Comparison of ENCODE assay signal across 8 cellular contexts in the genomic region with DNA sequence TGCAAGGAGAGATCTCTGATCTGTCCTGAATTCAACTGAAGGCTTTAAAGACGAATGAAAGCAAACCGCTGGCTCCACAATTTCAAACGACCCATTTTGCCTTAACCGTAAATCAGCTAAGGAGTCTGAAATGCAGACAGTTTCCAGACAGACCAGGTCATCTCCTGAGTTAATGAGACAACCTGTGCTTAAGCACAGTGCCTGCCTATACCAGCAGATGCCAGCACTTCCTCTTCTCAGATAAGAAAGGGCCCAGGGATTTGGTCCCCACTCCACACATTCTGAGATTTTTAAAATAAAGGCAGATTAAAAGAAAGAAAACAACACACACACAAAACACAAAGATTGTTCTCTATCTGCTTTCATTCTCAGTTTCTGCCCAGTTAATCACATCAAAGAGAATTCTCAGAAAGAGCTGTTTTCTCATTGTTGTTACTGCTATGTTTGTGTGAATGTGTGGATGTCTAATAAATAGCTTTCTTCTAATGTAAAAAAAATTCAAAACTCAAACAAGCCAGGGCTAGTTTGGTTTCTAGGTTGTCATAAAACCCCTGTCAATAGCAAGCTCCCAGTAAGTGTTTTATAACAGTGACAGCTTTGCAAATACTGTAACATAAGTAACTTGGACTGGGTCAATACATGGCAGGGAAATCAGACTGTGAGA.
DNase-seq lines count a peak whose midpoint lies in the region; ATAC-seq and TF ChIP-seq lines count a peak whose summit lies in the region.

No MANE protein-coding gene starts in this region.

- H3K9me1 ChIP-seq in IMR-90 (ENCODE audit: insufficient read depth, low read length): no peaks in the 10 kb centered on the region

- no peaks in the 10 kb centered on the region for H3K4me1 ChIP-seq in IMR-90 (ENCODE audit: control insufficient read depth, insufficient read depth, low read length)
- H3K4me1 ChIP-seq in body of pancreas: no peaks in the 10 kb centered on the region
- H3K4me1 ChIP-seq in effector memory CD4-positive, alpha-beta T cell (ENCODE audit: control insufficient read depth, insufficient read depth, low read length, poor library complexity, severe bottlenecking): no peaks in the 10 kb centered on the region

- no peak overlapping the region for H3K4ac ChIP-seq in IMR-90 (ENCODE audit: low read depth, low read length)

- peaks cover 9% of the 10 kb centered on the region for H3K9me3 Mint-ChIP-seq in activated naive CD4-positive, alpha-beta T cell treated with anti-CD3 and anti-CD28 coated beads, Interleukin-2, amount 10 ng/mL, durations not matched to agents 7 days and 5 days
- no peaks in the 10 kb centered on the region for H3K9me3 Mint-ChIP-seq in progenitor cell of endocrine pancreas (ENCODE audit: low read depth)

- H3K4me3 Mint-ChIP-seq in activated naive CD4-positive, alpha-beta T cell treated with anti-CD3 and anti-CD28 coated beads, Interleukin-2, amount 10 ng/mL, durations not matched to agents 7 days and 5 days: no peak overlapping the region
- H3K4me3 Mint-ChIP-seq in progenitor cell of endocrine pancreas (ENCODE audit: low read depth): no peak overlapping the region

- no peak overlapping the region for H2AK5ac ChIP-seq in IMR-90 (ENCODE audit: low read depth, low read length)

- H3K18ac ChIP-seq in IMR-90 (ENCODE audit: low read depth, low read length): no peak overlapping the region

- no peak overlapping the region for H3K14ac ChIP-seq in IMR-90 (replicated peaks; ENCODE audit: low read depth, low read length)

- H2BK20ac ChIP-seq in IMR-90 (ENCODE audit: low read depth, low read length): no peak overlapping the region

- H3K23ac ChIP-seq in IMR-90 (ENCODE audit: low read depth, low read length): no peak overlapping the region

- dilution Hi-C loops in IMR-90 (cut with HindIII; ENCODE audit: low sequenced_read_pairs, unreplicated experiment): no loop called here

- 48% methylated on average over 4 of the region's 4 CpGs; no CpG with 5 or more reads in 1 of the 2 experiments for WGBS in IMR-90 (ENCODE audit: extremely low coverage in 2 of 2, insufficient read length in 1 of 2), 2 experiments
- whole genome bisulfite sequencing in body of pancreas, 2 donors: 42 to 49% methylated on average over 4 of the region's 4 CpGs

- CTCF ChIA-PET in activated naive CD4-positive, alpha-beta T cell treated with anti-CD3 and anti-CD28 coated beads, Interleukin-2, amount 10 ng/mL, durations not matched to agents 7 days and 5 days (lab: Charles Lee): interaction anchor here (0.7 to 2.2 kb wide), 28 partner anchors 9 to 1132 kb away, joined by 3 to 10 read pairs (median 4); a partner anchor contains a TSS
- CTCF ChIA-PET in IMR-90 (lab: Yijun Ruan, JAX): interaction anchor here (0.6 to 1.5 kb wide), 8 partner anchors 9 to 936 kb away, joined by 3 to 5 read pairs (median 3); no protein-coding TSS in a partner anchor

- H4K91ac ChIP-seq in IMR-90 (ENCODE audit: insufficient read depth, low read depth, low read length): no peak overlapping the region

- no peaks in the 10 kb centered on the region for H4K20me1 ChIP-seq in IMR-90 (ENCODE audit: insufficient read depth, low read length)

- intact Hi-C loops in IMR-90 (cut with micrococcal nuclease) (no loop called here), body of pancreas (cut with DNase I) (no loop called here)

- in situ Hi-C loops in IMR-90 (cut with MboI; ENCODE audit: low sequenced_read_pairs): no loop called here

- no peak overlapping the region for H4K8ac ChIP-seq in IMR-90 (ENCODE audit: low read depth in 2 of 2, low read length in 2 of 2)

- BruUV-seq in IMR-90 (replicated peaks; lab: Mats Ljungman, UMichigan): no TSS peak

- TF ChIP-seq CTCF in IMR-90 (conservative IDR thresholded peaks at IDR 0.05; ENCODE audit: low read depth, low read length): peak; percentile 40
- TF ChIP-seq CTCF in body of pancreas (IDR thresholded peaks at IDR 0.05): peak in 5 of 7 experiments; percentile 15 to 47 (median 43)
- TF ChIP-seq CTCF in progenitor cell of endocrine pancreas (IDR thresholded peaks at IDR 0.05; ENCODE audit: unreplicated experiment): peak; percentile 29

- H3K27ac Mint-ChIP-seq in activated naive CD4-positive, alpha-beta T cell treated with anti-CD3 and anti-CD28 coated beads, Interleukin-2, amount 10 ng/mL, durations not matched to agents 7 days and 5 days: peak overlapping the region; percentile 86
- no peak overlapping the region for H3K27ac Mint-ChIP-seq in progenitor cell of endocrine pancreas

- peaks cover 44% of the 10 kb centered on the region for H3K4me1 Mint-ChIP-seq in activated naive CD4-positive, alpha-beta T cell treated with anti-CD3 and anti-CD28 coated beads, Interleukin-2, amount 10 ng/mL, durations not matched to agents 7 days and 5 days
- peaks cover 9% of the 10 kb centered on the region for H3K4me1 Mint-ChIP-seq in progenitor cell of endocrine pancreas (ENCODE audit: low read depth)

- H3K4me3 ChIP-seq in IMR-90 (ENCODE audit: insufficient read depth, low read depth, low read length): no peak overlapping the region
- no peak overlapping the region for H3K4me3 ChIP-seq in body of pancreas
- H3K4me3 ChIP-seq in effector memory CD4-positive, alpha-beta T cell (ENCODE audit: insufficient read depth, low read depth, low read length, poor library complexity, severe bottlenecking): no peak overlapping the region

- H2BK15ac ChIP-seq in IMR-90 (ENCODE audit: low read depth, low read length): no peak overlapping the region

- no peaks in the 10 kb centered on the region for H3K36me3 ChIP-seq in IMR-90 (ENCODE audit: control insufficient read depth, insufficient read depth, low read length)
- no peaks in the 10 kb centered on the region for H3K36me3 ChIP-seq in body of pancreas (replicated peaks in 1 of 2; ENCODE audit: insufficient read depth in 1 of 2, low read depth in 2 of 2)
- no peaks in the 10 kb centered on the region for H3K36me3 ChIP-seq in effector memory CD4-positive, alpha-beta T cell (ENCODE audit: control insufficient read depth, insufficient read depth, low read length)

- no peaks in the 10 kb centered on the region for H3K9me3 ChIP-seq in IMR-90 (ENCODE audit: control insufficient read depth, insufficient read depth, low read length)
- H3K9me3 ChIP-seq in body of pancreas: no peaks in the 10 kb centered on the region
- no peaks in the 10 kb centered on the region for H3K9me3 ChIP-seq in effector memory CD4-positive, alpha-beta T cell (ENCODE audit: control insufficient read depth, low read length)

- H3K27me3 Mint-ChIP-seq in activated naive CD4-positive, alpha-beta T cell treated with anti-CD3 and anti-CD28 coated beads, Interleukin-2, amount 10 ng/mL, durations not matched to agents 7 days and 5 days: no peaks in the 10 kb centered on the region
- no peaks in the 10 kb centered on the region for H3K27me3 Mint-ChIP-seq in progenitor cell of endocrine pancreas

- no peak overlapping the region for H3K27ac ChIP-seq in IMR-90 (ENCODE audit: insufficient read depth, low read length)
- no peak overlapping the region for H3K27ac ChIP-seq in body of pancreas
- H3K27ac ChIP-seq in effector memory CD4-positive, alpha-beta T cell (ENCODE audit: insufficient read depth, low read length, poor library complexity, severe bottlenecking): no peak overlapping the region

- no peak overlapping the region for H3K56ac ChIP-seq in IMR-90 (ENCODE audit: extremely low read depth, insufficient read depth, low read length)

- no peak overlapping the region for H4K5ac ChIP-seq in IMR-90 (ENCODE audit: low read depth, low read length)

- H3K27me3 ChIP-seq in IMR-90 (ENCODE audit: control insufficient read depth, insufficient read depth, low read length) (peaks cover 21% of the 10 kb centered on the region), body of pancreas (no peaks in the 10 kb centered on the region)
- no peaks in the 10 kb centered on the region for H3K27me3 ChIP-seq in effector memory CD4-positive, alpha-beta T cell (replicated peaks; ENCODE audit: control insufficient read depth, insufficient read depth, low read length, poor library complexity, severe bottlenecking)

- H2AFZ ChIP-seq in IMR-90 (replicated peaks; ENCODE audit: low read length, poor library complexity): no peak overlapping the region

- H3K79me1 ChIP-seq in IMR-90 (ENCODE audit: low read depth in 1 of 2, low read length in 2 of 2): no peaks in the 10 kb centered on the region

- no peak overlapping the region for H2BK120ac ChIP-seq in IMR-90 (ENCODE audit: low read depth, low read length)

- TF ChIP-seq POLR2A in IMR-90 (IDR thresholded peaks at IDR 0.05; ENCODE audit: low read depth, low read length): no peak
- no peak for TF ChIP-seq POLR2A in body of pancreas (IDR thresholded peaks at IDR 0.05)

- H2AK9ac ChIP-seq in IMR-90 (replicated peaks; ENCODE audit: low read depth, low read length, poor library complexity): no peak overlapping the region

- POLR2A ChIA-PET in IMR-90 (lab: Charles Lee; ENCODE audit: unreplicated experiment): no interaction called here

- peaks cover 13% of the 10 kb centered on the region for H3K36me3 Mint-ChIP-seq in activated naive CD4-positive, alpha-beta T cell treated with anti-CD3 and anti-CD28 coated beads, Interleukin-2, amount 10 ng/mL, durations not matched to agents 7 days and 5 days
- no peaks in the 10 kb centered on the region for H3K36me3 Mint-ChIP-seq in progenitor cell of endocrine pancreas (ENCODE audit: insufficient read depth)

- H2BK5ac ChIP-seq in IMR-90 (ENCODE audit: low read depth, low read length, poor library complexity, severe bottlenecking): no peak overlapping the region

- H3K4me2 ChIP-seq in IMR-90 (ENCODE audit: low read depth, low read length): no peak overlapping the region

- ATAC-seq in IMR-90 (ENCODE audit: low read depth) (peak; percentile 60; the same call in 1 of the 2 replicates), body of pancreas (peak; percentile 38)

- no peak overlapping the region for H3K9ac ChIP-seq in IMR-90 (ENCODE audit: low read depth, low read length)

- peak; percentile 60 for DNase-seq in activated naive CD4-positive, alpha-beta T cell treated with anti-CD3 and anti-CD28 coated beads, Interleukin-2, amount 10 ng/mL, durations not matched to agents 7 days and 5 days
- DNase-seq in activated naive CD4-positive, alpha-beta T cell treated with Interleukin-2 at 50 U/mL for 16 hours: no peak
- DNase-seq in IMR-90 (peak; percentile 21), body of pancreas (no peak), progenitor cell of endocrine pancreas (ENCODE audit: low spot score, unreplicated experiment) (no peak), NCI-H1436 treated with DMSO at 0.1 percent for 48 hours (lab: John Stamatoyannopoulos, UW) (no peak), germinal center (ENCODE audit: low spot score) (no peak)
- no peak for DNase-seq in effector memory CD4-positive, alpha-beta T cell

- TF ChIP-seq RAD21 in IMR-90 (IDR thresholded peaks at IDR 0.05; ENCODE audit: low read length): peak; percentile 33

TF ChIP-seq in IMR-90, 13 proteins besides CTCF, POLR2A, EP300 and RAD21:
- TF ChIP-seq MAZ (IDR thresholded peaks at IDR 0.05; ENCODE audit: borderline replicate concordance, low read depth, low read length) (no peak), SMC3 (IDR thresholded peaks at IDR 0.05; ENCODE audit: low read depth, low read length) (peak; percentile 36)

Comparison
In these comparisons a context has a peak if more than half of its experiments do, and no peak if none do; other contexts are left out.
1. DNase-seq: peak in activated naive CD4-positive, alpha-beta T cell treated with anti-CD3 and anti-CD28 coated beads, Interleukin-2, amount 10 ng/mL, durations not matched to agents 7 days and 5 days (single experiment) and IMR-90 (single experiment); none in activated naive CD4-positive, alpha-beta T cell treated with Interleukin-2 at 50 U/mL for 16 hours (single experiment), body of pancreas (0 of 4), progenitor cell of endocrine pancreas (single experiment), effector memory CD4-positive, alpha-beta T cell (0 of 3), NCI-H1436 treated with DMSO at 0.1 percent for 48 hours (single experiment) and germinal center (single experiment).
2. Peak in every context shown above with its lines, with median percentiles within 50 percentile points of each other: CTCF ChIP-seq.